28 cellular contexts compared by ENCODE assay signal in genomic region chr2:2872309-2872617, GRCh38.
"Had no signal": no experiment of that assay in that cellular context is flagged by ENCODE, and none has a peak within 500 bp of the region (broad histone marks: within the 10 kb centered on the region; RNA-seq: fewer than 3 reads in every experiment).

No MANE protein-coding gene starts in this region.

- H3K36me3 ChIP-seq: left lung, neural progenitor cell, pancreas, prostate gland, tibial nerve, upper lobe of left lung, vagina had no signal

- ATAC-seq: left colon; left lung; naive thymus-derived CD8-positive, alpha-beta T cell; pancreas; right cardiac atrium; sciatic nerve; stimulated activated naive B cell treated with anti-CD40 and anti-IgM and Interleukin-4, amounts not matched to agents 10 μg/mL and 1 μg/mL and 100 μg/mL, for 72 hours had no signal

- H3K9ac ChIP-seq: neural progenitor cell had no signal

- H3K4me3 Mint-ChIP-seq: immature natural killer cell; naive thymus-derived CD8-positive, alpha-beta T cell; neural progenitor cell; stimulated activated naive B cell treated with anti-CD40 and anti-IgM and Interleukin-4, amounts not matched to agents 10 μg/mL and 1 μg/mL and 100 μg/mL, for 72 hours; stimulated activated naive CD8-positive, alpha-beta T cell treated with anti-CD3 and anti-CD28 coated beads, Interleukin-15, Interleukin-2, amounts not matched to agents 100 ng/mL and 50 ng/mL, for 24 hours had no signal

- H3K4me1 Mint-ChIP-seq: immature natural killer cell; naive thymus-derived CD8-positive, alpha-beta T cell; stimulated activated naive B cell treated with anti-CD40 and anti-IgM and Interleukin-4, amounts not matched to agents 10 μg/mL and 1 μg/mL and 100 μg/mL, for 72 hours had no signal

- H3K27ac Mint-ChIP-seq: immature natural killer cell; naive thymus-derived CD8-positive, alpha-beta T cell; neural progenitor cell; stimulated activated naive B cell treated with anti-CD40 and anti-IgM and Interleukin-4, amounts not matched to agents 10 μg/mL and 1 μg/mL and 100 μg/mL, for 72 hours; stimulated activated naive CD8-positive, alpha-beta T cell treated with anti-CD3 and anti-CD28 coated beads, Interleukin-15, Interleukin-2, amounts not matched to agents 100 ng/mL and 50 ng/mL, for 24 hours had no signal

- H2AFZ ChIP-seq: neural progenitor cell had no signal

- H3K27ac ChIP-seq: left lung, neural progenitor cell, pancreas, prostate gland, skin epidermis, tibial nerve, upper lobe of left lung, vagina had no signal

- H3K27me3 Mint-ChIP-seq: naive thymus-derived CD8-positive, alpha-beta T cell; stimulated activated naive B cell treated with anti-CD40 and anti-IgM and Interleukin-4, amounts not matched to agents 10 μg/mL and 1 μg/mL and 100 μg/mL, for 72 hours; stimulated activated naive CD8-positive, alpha-beta T cell treated with anti-CD3 and anti-CD28 coated beads, Interleukin-15, Interleukin-2, amounts not matched to agents 100 ng/mL and 50 ng/mL, for 24 hours had no signal

- H3K9me3 Mint-ChIP-seq: immature natural killer cell; naive thymus-derived CD8-positive, alpha-beta T cell; nephron; stimulated activated naive CD8-positive, alpha-beta T cell treated with anti-CD3 and anti-CD28 coated beads, Interleukin-15, Interleukin-2, amounts not matched to agents 100 ng/mL and 50 ng/mL, for 24 hours had no signal

- H3K9me3 ChIP-seq: left lung, pancreas, prostate gland, tibial nerve, upper lobe of left lung, vagina had no signal

- H3K4me3 ChIP-seq: left lung, lung, neural progenitor cell, pancreas, prostate gland, skin epidermis, tibial nerve, upper lobe of left lung, vagina had no signal

- H3K4me2 ChIP-seq: neural progenitor cell had no signal

- FAIRE-seq: islet of Langerhans, kidney, pancreas had no signal

- DNase-seq: hypothalamus; immature natural killer cell; kidney; left colon; left lung; mesendoderm; naive thymus-derived CD8-positive, alpha-beta T cell; pancreas; posterior cingulate gyrus; retina; stimulated activated CD4-positive, alpha-beta T cell treated with anti-CD3 and anti-CD28 coated beads, Interleukin-12 subunit alpha, Interleukin-12 subunit beta, amount 100 ng/mL, for 4 hours; stimulated activated CD4-positive, alpha-beta T cell treated with anti-CD3 and anti-CD28 coated beads, Interleukin-15, amount 100 ng/mL, for 24 hours; stimulated activated CD4-positive, alpha-beta T cell treated with anti-CD3 and anti-CD28 coated beads, Interleukin-2, amount 100 ng/mL, for 24 hours; stimulated activated CD4-positive, alpha-beta T cell treated with anti-CD3 and anti-CD28 coated beads, Interleukin-4, amount 100 ng/mL, for 1 hour; stimulated activated naive B cell treated with anti-CD40 and anti-IgM and Interleukin-4, amounts not matched to agents 10 μg/mL and 1 μg/mL and 100 μg/mL, for 72 hours; substantia nigra had no signal

- H3K36me3 Mint-ChIP-seq: immature natural killer cell; naive thymus-derived CD8-positive, alpha-beta T cell; neural progenitor cell; stimulated activated naive B cell treated with anti-CD40 and anti-IgM and Interleukin-4, amounts not matched to agents 10 μg/mL and 1 μg/mL and 100 μg/mL, for 72 hours had no signal

- H3K27me3 ChIP-seq: neural progenitor cell, pancreas, tibial nerve, upper lobe of left lung, vagina had no signal

- H3K4me1 ChIP-seq: left lung, neural progenitor cell, pancreas, prostate gland, tibial nerve, upper lobe of left lung had no signal
